ENCODE assay signal across 23 cellular contexts in the genomic region with DNA sequence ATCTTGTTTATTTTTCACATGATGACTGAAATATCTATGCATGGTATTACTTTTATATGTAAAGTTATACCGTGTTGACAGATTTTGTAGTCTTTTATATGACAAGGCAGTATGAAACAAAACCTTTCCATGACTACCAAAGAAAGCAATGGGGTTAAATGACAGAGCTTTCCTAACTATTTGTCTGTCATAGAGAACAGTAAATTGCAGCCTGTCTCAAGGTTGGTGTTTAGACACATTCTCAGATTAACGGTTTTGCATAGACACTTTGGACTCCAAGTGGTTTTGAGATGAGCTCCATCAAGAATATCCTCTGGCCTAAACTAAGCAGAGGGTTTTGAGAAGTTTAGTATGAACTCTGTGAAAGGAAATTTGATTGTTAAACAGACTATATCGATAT.
DNase-seq lines count a peak whose midpoint lies in the region; TF ChIP-seq lines count a peak whose summit lies in the region.
"Had no signal": no experiment of that assay in that cellular context is flagged by ENCODE, and none has a peak within 500 bp of the region (broad histone marks: within the 10 kb centered on the region; RNA-seq: fewer than 3 reads in every experiment).

No MANE protein-coding gene starts in this region.

- no peaks in the 10 kb centered on the region for H3K9me3 ChIP-seq in parathyroid adenoma (ENCODE audit: control insufficient read depth, low read length)
- H3K9me3 ChIP-seq: A549, BE2C, left ventricle myocardium inferior, mucosa of descending colon, stomach had no signal

- no peaks in the 10 kb centered on the region for H3K4me1 ChIP-seq in parathyroid adenoma
- H3K4me1 ChIP-seq: left ventricle myocardium inferior, stomach had no signal

- no peak overlapping the region for H3K9ac ChIP-seq in parathyroid adenoma

- TF ChIP-seq CTCF in fibroblast of villous mesenchyme (IDR thresholded peaks at IDR 0.05; ENCODE audit: insufficient read depth, low read depth, low read length) (no peak), parathyroid adenoma (IDR thresholded peaks at IDR 0.05) (no peak)

- peak overlapping the region; percentile 47 for H3K27ac ChIP-seq in parathyroid adenoma
- H3K27ac ChIP-seq: A549, left ventricle myocardium inferior, RWPE1, stomach, tibial nerve had no signal

- peak overlapping the region; percentile 50 for H3K4me2 ChIP-seq in parathyroid adenoma (ENCODE audit: low read length)

- H2AFZ ChIP-seq in parathyroid adenoma, result no peak overlapping the region

- H3K4me3 ChIP-seq in fibroblast of villous mesenchyme (ENCODE audit: low read depth, low read length) (no peak overlapping the region), parathyroid adenoma (ENCODE audit: low read depth, low read length) (peak overlapping the region; percentile 12)
- H3K4me3 ChIP-seq: A549, left ventricle myocardium inferior, mucosa of descending colon, stomach, tibial nerve had no signal

- no peaks in the 10 kb centered on the region for H3K36me3 ChIP-seq in parathyroid adenoma (ENCODE audit: control insufficient read depth, insufficient read depth, low read length)
- H3K36me3 ChIP-seq: BE2C, left ventricle myocardium inferior, stomach, tibial nerve had no signal

- DNase-seq in EH (ENCODE audit: low read depth) (peak; percentile 15), NCI-H69 (lab: John Stamatoyannopoulos, UW) (peak; percentile 3), fibroblast of villous mesenchyme (ENCODE audit: low read depth) (peak; percentile 2), cerebellar cortex (ENCODE audit: low spot score) (no peak)
- no peak for DNase-seq in activated CD4-positive, alpha-beta T cell treated with anti-CD3 and anti-CD28 coated beads, Interleukin-2, amount 50 U/mL, for 48 hours
- DNase-seq in stimulated activated CD4-positive, alpha-beta T cell treated with anti-CD3 and anti-CD28 coated beads, Interleukin-4, amount 100 ng/mL, for 24 hours, result no peak
- no peak for DNase-seq in activated naive CD4-positive, alpha-beta T cell (lab: John Stamatoyannopoulos, UW)
- DNase-seq: activated B cell treated with CpG ODN at 0.5 μM for 24 hours; activated CD4-positive, alpha-beta memory T cell treated with anti-CD3 and anti-CD28 coated beads for 36 hours; activated effector memory CD4-positive, alpha-beta T cell treated with Interleukin-2 at 50 U/mL for 16 hours; BE2C; DND-41; left ventricle myocardium inferior; mucosa of descending colon; NCI-H1105; NCI-H2107; NCI-H510A; stomach; T1000 had no signal

- no peaks in the 10 kb centered on the region for H3K79me2 ChIP-seq in parathyroid adenoma

- H3K27me3 ChIP-seq in parathyroid adenoma (ENCODE audit: control insufficient read depth, insufficient read depth, low read length), result no peaks in the 10 kb centered on the region
- H3K27me3 ChIP-seq: BE2C, stomach, tibial nerve had no signal

Comparison
In these comparisons a context has a peak if more than half of its experiments do, and no peak if none do; other contexts are left out.
1. DNase-seq: peak in EH (single experiment), NCI-H69 (single experiment) and fibroblast of villous mesenchyme (single experiment); none in activated CD4-positive, alpha-beta T cell treated with anti-CD3 and anti-CD28 coated beads, Interleukin-2, amount 50 U/mL, for 48 hours (0 of 2), cerebellar cortex (single experiment), stimulated activated CD4-positive, alpha-beta T cell treated with anti-CD3 and anti-CD28 coated beads, Interleukin-4, amount 100 ng/mL, for 24 hours (single experiment) and activated naive CD4-positive, alpha-beta T cell (0 of 4).